8 cellular contexts compared by ENCODE assay signal in the genomic region with DNA sequence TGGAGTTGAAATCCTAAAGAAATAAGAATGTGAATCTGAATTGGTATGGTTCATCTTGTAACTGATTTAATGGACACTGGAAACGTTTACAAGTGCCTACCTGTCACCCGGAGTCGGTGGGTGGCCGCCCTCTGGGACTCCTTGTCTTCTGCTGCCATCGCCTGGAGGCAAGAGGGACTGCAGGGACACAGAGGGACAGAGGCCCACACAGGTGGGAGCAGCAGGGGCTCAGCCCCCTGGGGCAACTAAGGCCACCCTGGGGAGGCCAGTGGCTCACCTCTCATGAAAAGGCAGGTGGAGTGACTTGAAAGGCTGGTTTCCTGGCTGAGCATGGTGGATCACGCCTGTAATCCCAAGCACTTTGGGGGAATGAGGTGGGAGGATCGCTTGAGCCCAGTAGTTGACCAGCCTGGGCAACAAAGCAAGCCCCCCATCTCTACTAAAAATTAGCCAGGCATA. TPM values are rescaled to one million over a fixed set of nuclear protein-coding genes. Genes with fewer than 3 reads are reported as not detected.
DNase-seq lines count a peak whose midpoint lies in the region; ATAC-seq and TF ChIP-seq lines count a peak whose summit lies in the region.

No MANE protein-coding gene starts in this region.

- WGBS in liver = 20% methylated on average over 7 of the region's 7 CpGs

- DNase-seq in AG08396 (ENCODE audit: low spot score) (peak; percentile 80), NCI-H345 (lab: John Stamatoyannopoulos, UW) (peak; percentile 72)
- peak; percentile 72 to 73 for DNase-seq in activated CD4-positive, alpha-beta T cell treated with anti-CD3 and anti-CD28 coated beads for 24 hours (ENCODE audit: low read depth in 2 of 2)
- peak; percentile 69 to 72 for DNase-seq in central memory CD8-positive, alpha-beta T cell (ENCODE audit: low spot score in 2 of 2)
- peak; percentile 65 to 76 (median 68) for DNase-seq in stimulated activated CD4-positive, alpha-beta T cell treated with anti-CD3 and anti-CD28 coated beads, TNF-alpha, amount 100 ng/mL, for 24 hours (ENCODE audit: low read depth in 3 of 3)

- H3K27ac Mint-ChIP-seq in central memory CD8-positive, alpha-beta T cell (ENCODE audit: low read depth) = no peak overlapping the region

- H3K9ac ChIP-seq in liver (ENCODE audit: low read depth in 1 of 2, low read length in 2 of 2) = no peak overlapping the region

- ATAC-seq in GM21619 (IDR thresholded peaks at IDR 0.05; ENCODE audit: unreplicated experiment) (peak; percentile 51), GM19467 (IDR thresholded peaks at IDR 0.05; ENCODE audit: unreplicated experiment) (no peak)
- peak; percentile 75 for ATAC-seq in central memory CD8-positive, alpha-beta T cell (replicated peaks; ENCODE audit: extremely low read depth, poor library complexity, severe bottlenecking)

- TF ChIP-seq CTCF in liver (IDR thresholded peaks at IDR 0.05; ENCODE audit: low read depth, low read length, missing input control) = peak; percentile 94

- TF ChIP-seq RAD21 in liver (IDR thresholded peaks at IDR 0.05) = peak; percentile 96 to 97

- no peak overlapping the region for H3K4me3 ChIP-seq in liver (ENCODE audit: low read depth in 1 of 3, low read length in 3 of 3)

- H3K27ac ChIP-seq in liver (ENCODE audit: low read depth in 1 of 2, low read length in 2 of 2) = no peak overlapping the region

- peaks cover 40% of the 10 kb centered on the region for H3K27me3 Mint-ChIP-seq in central memory CD8-positive, alpha-beta T cell

- H3K4me1 ChIP-seq in liver (ENCODE audit: control insufficient read depth in 4 of 4, insufficient read depth in 4 of 4, low read length in 3 of 4) = peaks cover 0 to 2% (median 0%) of the 10 kb centered on the region in 4 donors

- H3K4me1 Mint-ChIP-seq in central memory CD8-positive, alpha-beta T cell = peaks cover 2% of the 10 kb centered on the region

- H3K4me3 Mint-ChIP-seq in central memory CD8-positive, alpha-beta T cell = no peak overlapping the region

- H3K9me3 Mint-ChIP-seq in central memory CD8-positive, alpha-beta T cell = no peaks in the 10 kb centered on the region

- no peaks in the 10 kb centered on the region for H3K36me3 ChIP-seq in liver (ENCODE audit: control insufficient read depth in 4 of 4, insufficient read depth in 3 of 4, low read depth in 1 of 4, low read length in 3 of 4)

- no peaks in the 10 kb centered on the region for H3K27me3 ChIP-seq in liver (ENCODE audit: control insufficient read depth in 4 of 4, insufficient read depth in 4 of 4, low read length in 3 of 4)

- H3K36me3 Mint-ChIP-seq in central memory CD8-positive, alpha-beta T cell (ENCODE audit: insufficient read depth) = peaks cover 2% of the 10 kb centered on the region

- no peaks in the 10 kb centered on the region for H3K9me3 ChIP-seq in liver (ENCODE audit: control insufficient read depth in 4 of 4, low read length in 3 of 4)

TF ChIP-seq in liver, 16 proteins besides CTCF, POLR2A, EP300 and RAD21:
- TF ChIP-seq TAF1 (conservative IDR thresholded peaks at IDR 0.05) = no peak
- TF ChIP-seq SP1 (IDR thresholded peaks at IDR 0.05) = no peak
- TF ChIP-seq, protein P1, sequence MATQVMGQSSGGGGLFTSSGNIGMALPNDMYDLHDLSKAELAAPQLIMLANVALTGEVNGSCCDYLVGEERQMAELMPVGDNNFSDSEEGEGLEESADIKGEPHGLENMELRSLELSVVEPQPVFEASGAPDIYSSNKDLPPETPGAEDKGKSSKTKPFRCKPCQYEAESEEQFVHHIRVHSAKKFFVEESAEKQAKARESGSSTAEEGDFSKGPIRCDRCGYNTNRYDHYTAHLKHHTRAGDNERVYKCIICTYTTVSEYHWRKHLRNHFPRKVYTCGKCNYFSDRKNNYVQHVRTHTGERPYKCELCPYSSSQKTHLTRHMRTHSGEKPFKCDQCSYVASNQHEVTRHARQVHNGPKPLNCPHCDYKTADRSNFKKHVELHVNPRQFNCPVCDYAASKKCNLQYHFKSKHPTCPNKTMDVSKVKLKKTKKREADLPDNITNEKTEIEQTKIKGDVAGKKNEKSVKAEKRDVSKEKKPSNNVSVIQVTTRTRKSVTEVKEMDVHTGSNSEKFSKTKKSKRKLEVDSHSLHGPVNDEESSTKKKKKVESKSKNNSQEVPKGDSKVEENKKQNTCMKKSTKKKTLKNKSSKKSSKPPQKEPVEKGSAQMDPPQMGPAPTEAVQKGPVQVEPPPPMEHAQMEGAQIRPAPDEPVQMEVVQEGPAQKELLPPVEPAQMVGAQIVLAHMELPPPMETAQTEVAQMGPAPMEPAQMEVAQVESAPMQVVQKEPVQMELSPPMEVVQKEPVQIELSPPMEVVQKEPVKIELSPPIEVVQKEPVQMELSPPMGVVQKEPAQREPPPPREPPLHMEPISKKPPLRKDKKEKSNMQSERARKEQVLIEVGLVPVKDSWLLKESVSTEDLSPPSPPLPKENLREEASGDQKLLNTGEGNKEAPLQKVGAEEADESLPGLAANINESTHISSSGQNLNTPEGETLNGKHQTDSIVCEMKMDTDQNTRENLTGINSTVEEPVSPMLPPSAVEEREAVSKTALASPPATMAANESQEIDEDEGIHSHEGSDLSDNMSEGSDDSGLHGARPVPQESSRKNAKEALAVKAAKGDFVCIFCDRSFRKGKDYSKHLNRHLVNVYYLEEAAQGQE (IDR thresholded peaks at IDR 0.05) = no peak
- TF ChIP-seq, protein P2, sequence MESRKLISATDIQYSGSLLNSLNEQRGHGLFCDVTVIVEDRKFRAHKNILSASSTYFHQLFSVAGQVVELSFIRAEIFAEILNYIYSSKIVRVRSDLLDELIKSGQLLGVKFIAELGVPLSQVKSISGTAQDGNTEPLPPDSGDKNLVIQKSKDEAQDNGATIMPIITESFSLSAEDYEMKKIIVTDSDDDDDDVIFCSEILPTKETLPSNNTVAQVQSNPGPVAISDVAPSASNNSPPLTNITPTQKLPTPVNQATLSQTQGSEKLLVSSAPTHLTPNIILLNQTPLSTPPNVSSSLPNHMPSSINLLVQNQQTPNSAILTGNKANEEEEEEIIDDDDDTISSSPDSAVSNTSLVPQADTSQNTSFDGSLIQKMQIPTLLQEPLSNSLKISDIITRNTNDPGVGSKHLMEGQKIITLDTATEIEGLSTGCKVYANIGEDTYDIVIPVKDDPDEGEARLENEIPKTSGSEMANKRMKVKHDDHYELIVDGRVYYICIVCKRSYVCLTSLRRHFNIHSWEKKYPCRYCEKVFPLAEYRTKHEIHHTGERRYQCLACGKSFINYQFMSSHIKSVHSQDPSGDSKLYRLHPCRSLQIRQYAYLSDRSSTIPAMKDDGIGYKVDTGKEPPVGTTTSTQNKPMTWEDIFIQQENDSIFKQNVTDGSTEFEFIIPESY (IDR thresholded peaks at IDR 0.05) = no peak
- no peak for TF ChIP-seq EGR1 (IDR thresholded peaks at IDR 0.05; ENCODE audit: low read depth in 2 of 2)
- TF ChIP-seq HNF4G (IDR thresholded peaks at IDR 0.05) = no peak
- no peak for TF ChIP-seq YY1 (IDR thresholded peaks at IDR 0.05)
- TF ChIP-seq RXRA (IDR thresholded peaks at IDR 0.05) = no peak
- TF ChIP-seq, protein P3, sequence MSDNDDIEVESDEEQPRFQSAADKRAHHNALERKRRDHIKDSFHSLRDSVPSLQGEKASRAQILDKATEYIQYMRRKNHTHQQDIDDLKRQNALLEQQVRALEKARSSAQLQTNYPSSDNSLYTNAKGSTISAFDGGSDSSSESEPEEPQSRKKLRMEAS (IDR thresholded peaks at IDR 0.05) = no peak
- no peak for TF ChIP-seq FOXA2 (IDR thresholded peaks at IDR 0.05)
- no peak for TF ChIP-seq HNF4A (conservative IDR thresholded peaks at IDR 0.05)
- no peak for TF ChIP-seq GABPA (IDR thresholded peaks at IDR 0.05 in 1 of 2, conservative IDR thresholded peaks at IDR 0.05 in 1 of 2)
- TF ChIP-seq, protein P4, sequence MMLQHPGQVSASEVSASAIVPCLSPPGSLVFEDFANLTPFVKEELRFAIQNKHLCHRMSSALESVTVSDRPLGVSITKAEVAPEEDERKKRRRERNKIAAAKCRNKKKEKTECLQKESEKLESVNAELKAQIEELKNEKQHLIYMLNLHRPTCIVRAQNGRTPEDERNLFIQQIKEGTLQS (IDR thresholded peaks at IDR 0.05) = no peak
- no peak for TF ChIP-seq JUND (IDR thresholded peaks at IDR 0.05)
- TF ChIP-seq NR2F2 (IDR thresholded peaks at IDR 0.05) = no peak
- no peak for TF ChIP-seq FOXA1 (IDR thresholded peaks at IDR 0.05)

RNA-seq across cellular contexts. Expression of a gene that starts 23.2 kb away (rescaled TPM):
- 1 to 10 TPM in 1 of 2 donors, under 1 TPM in 1; 0.05 to 2.8 TPM for total RNA-seq in liver
- 10 to 100 TPM in 1 of 2 donors, 1 to 10 TPM in 1; 5.3 to 17.9 TPM for polyA plus RNA-seq in liver

RNA-seq across cellular contexts. Expression of a gene that starts 48.5 kb away (rescaled TPM):
- 10 to 100 TPM; 10.7 to 11.3 TPM for total RNA-seq in liver
- polyA plus RNA-seq in liver = 1 to 10 TPM; 5.3 to 5.7 TPM
